In the genomic region with DNA sequence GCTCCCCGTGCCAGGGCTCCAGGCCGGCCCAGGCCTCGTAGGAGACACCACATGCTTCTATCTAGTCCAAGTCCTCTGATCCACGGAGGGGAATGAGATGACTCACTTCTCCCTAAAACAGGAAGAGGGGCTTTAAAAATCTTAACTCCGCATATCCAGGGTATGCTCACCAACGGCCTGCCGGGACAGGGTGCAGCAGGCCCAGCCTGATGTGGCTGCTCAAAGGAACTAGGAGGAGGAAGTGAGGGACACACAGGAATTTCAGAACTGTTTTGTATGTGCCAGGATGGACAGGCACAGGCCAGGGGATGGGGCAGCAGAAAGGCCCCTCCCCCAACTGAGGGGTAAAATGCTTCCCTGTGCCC, we compare ENCODE assay signal across 26 cellular contexts. TPM values are rescaled to one million over a fixed set of nuclear protein-coding genes. Genes with fewer than 3 reads are reported as not detected.
DNase-seq lines count a peak whose midpoint lies in the region; ATAC-seq and TF ChIP-seq lines count a peak whose summit lies in the region.
"Had no signal": no experiment of that assay in that cellular context is flagged by ENCODE, and none has a peak within 500 bp of the region (broad histone marks: within the 10 kb centered on the region; RNA-seq: fewer than 3 reads in every experiment).

No MANE protein-coding gene starts in this region.

- H3K9me2 ChIP-seq in GM23338 (ENCODE audit: insufficient read depth) = no peaks in the 10 kb centered on the region

- H3K27ac Mint-ChIP-seq in GM23338 (peak overlapping the region; percentile 80; the same call in 1 of the 2 replicates), WTC11 (0 out of 2 replicates have a peak overlapping the region, but pooled peaks have one; percentile 52)
- H3K27ac Mint-ChIP-seq in activated naive CD8-positive, alpha-beta T cell treated with anti-CD3 and anti-CD28 coated beads for 36 hours = no peak overlapping the region
- H3K27ac Mint-ChIP-seq: CD4-positive, alpha-beta T cell; HFFc6 had no signal

- intact Hi-C loops in posterior vena cava (cut with DNase I) = no loop called here

- no peaks in the 10 kb centered on the region for H3F3A ChIP-seq in GM23338 (replicated peaks; ENCODE audit: low read depth)

- no CpG with 5 or more reads among the region's 7 CpGs for WGBS in mesendoderm (ENCODE audit: extremely low coverage, insufficient coverage, low lambda C conversion rate)

- H3K36me3 Mint-ChIP-seq in GM23338 (ENCODE audit: low read depth) = peaks cover 5% of the 10 kb centered on the region; the same call in 1 of the 3 replicates
- no peaks in the 10 kb centered on the region; the same call in 1 of the 2 replicates for H3K36me3 Mint-ChIP-seq in WTC11
- H3K36me3 Mint-ChIP-seq in activated naive CD8-positive, alpha-beta T cell treated with anti-CD3 and anti-CD28 coated beads for 36 hours = no peaks in the 10 kb centered on the region

- H3K4me3 ChIP-seq in GM23338 (no peak overlapping the region), mesendoderm (ENCODE audit: low read length) (no peak overlapping the region)
- H3K4me3 ChIP-seq: A549; BLaER1 treated with 17β-estradiol and CSF1 and Interleukin-3, amounts not matched to agents 10 nM and 100 nM; MG63 had no signal

- H3K27me3 Mint-ChIP-seq in GM23338 (ENCODE audit: insufficient read depth, low read depth, poor library complexity) (peaks cover 2% of the 10 kb centered on the region), WTC11 (ENCODE audit: low read depth) (no peaks in the 10 kb centered on the region)
- H3K27me3 Mint-ChIP-seq in activated naive CD8-positive, alpha-beta T cell treated with anti-CD3 and anti-CD28 coated beads for 36 hours = no peaks in the 10 kb centered on the region
- H3K27me3 Mint-ChIP-seq: CD4-positive, alpha-beta T cell had no signal

- no peaks in the 10 kb centered on the region for H3K79me1 ChIP-seq in mesendoderm (ENCODE audit: low read length)

- H3K27ac ChIP-seq in GM23338 (ENCODE audit: low read depth) (no peak overlapping the region), mesendoderm (ENCODE audit: low read depth, low read length) (no peak overlapping the region)
- H3K27ac ChIP-seq: A549; BLaER1 treated with 17β-estradiol and CSF1 and Interleukin-3, amounts not matched to agents 10 nM and 100 nM; RWPE1 had no signal

- H3K9me3 Mint-ChIP-seq in GM23338 (no peaks in the 10 kb centered on the region), WTC11 (no peaks in the 10 kb centered on the region)
- H3K9me3 Mint-ChIP-seq in activated naive CD8-positive, alpha-beta T cell treated with anti-CD3 and anti-CD28 coated beads for 36 hours = no peaks in the 10 kb centered on the region
- H3K9me3 Mint-ChIP-seq: CD4-positive, alpha-beta T cell; H9; HFFc6 had no signal

- POLR2A ChIA-PET in WTC11 (lab: Charles Lee) = no interaction called here

- CTCF ChIA-PET in WTC11 (lab: Charles Lee) = interaction anchor here (1.0 kb wide), 1 partner anchor 21 kb away, joined by 3 read pairs; no protein-coding TSS in a partner anchor

- H3K4me1 Mint-ChIP-seq in GM23338 = peaks cover 11% of the 10 kb centered on the region
- H3K4me1 Mint-ChIP-seq in WTC11 = peaks cover 9% of the 10 kb centered on the region
- no peaks in the 10 kb centered on the region for H3K4me1 Mint-ChIP-seq in activated naive CD8-positive, alpha-beta T cell treated with anti-CD3 and anti-CD28 coated beads for 36 hours

- no peak overlapping the region for H3K4ac ChIP-seq in mesendoderm (ENCODE audit: low read depth, low read length)

- no peak; the same call in 1 of the 3 replicates for ATAC-seq in GM23338
- peak; percentile 19; the same call in 1 of the 2 replicates for ATAC-seq in WTC11

- no peak overlapping the region for H2BK120ac ChIP-seq in mesendoderm (ENCODE audit: low read depth, low read length)

- H3K27me3 ChIP-seq in GM23338 (ENCODE audit: insufficient read depth) (no peaks in the 10 kb centered on the region), mesendoderm (ENCODE audit: insufficient read depth, low read length, poor library complexity) (no peaks in the 10 kb centered on the region)
- H3K27me3 ChIP-seq: BLaER1 treated with 17β-estradiol and CSF1 and Interleukin-3, amounts not matched to agents 10 nM and 100 nM; MG63 had no signal

- H4K20me1 ChIP-seq in GM23338 (replicated peaks; ENCODE audit: insufficient read depth) = no peaks in the 10 kb centered on the region; the same call in 1 of the 2 replicates

- no peaks in the 10 kb centered on the region; the same call in 1 of the 2 replicates for H3K36me3 ChIP-seq in GM23338 (ENCODE audit: insufficient read depth)
- H3K36me3 ChIP-seq in mesendoderm (ENCODE audit: control insufficient read depth, insufficient read depth, low read length) = no peaks in the 10 kb centered on the region
- H3K36me3 ChIP-seq: BLaER1 treated with 17β-estradiol and CSF1 and Interleukin-3, amounts not matched to agents 10 nM and 100 nM; MG63 had no signal

- H3K4me1 ChIP-seq in GM23338 (ENCODE audit: insufficient read depth) = no peaks in the 10 kb centered on the region
- H3K4me1 ChIP-seq in mesendoderm (ENCODE audit: control insufficient read depth, low read depth, low read length) = no peaks in the 10 kb centered on the region
- H3K4me1 ChIP-seq: A549 had no signal

- H2BK5ac ChIP-seq in mesendoderm (ENCODE audit: low read length) = no peak overlapping the region

- H3K79me2 ChIP-seq in GM23338 (replicated peaks; ENCODE audit: insufficient read depth) = no peaks in the 10 kb centered on the region
- H3K79me2 ChIP-seq in mesendoderm (ENCODE audit: control insufficient read depth, insufficient read depth, low read length) = no peaks in the 10 kb centered on the region

- no peak overlapping the region for H2AK5ac ChIP-seq in mesendoderm (ENCODE audit: low read length)

- H3K9ac ChIP-seq in mesendoderm (ENCODE audit: low read length) = no peak overlapping the region
- H3K9ac ChIP-seq: BLaER1 treated with 17β-estradiol and CSF1 and Interleukin-3, amounts not matched to agents 10 nM and 100 nM had no signal

- no peak overlapping the region for H2BK15ac ChIP-seq in mesendoderm (replicated peaks; ENCODE audit: low read depth)

- H3K4me2 ChIP-seq in GM23338 (no peak overlapping the region), mesendoderm (ENCODE audit: low read length) (no peak overlapping the region)
- H3K4me2 ChIP-seq: A549; BLaER1 treated with 17β-estradiol and CSF1 and Interleukin-3, amounts not matched to agents 10 nM and 100 nM had no signal

- no peak for DNase-seq in GM23338 (ENCODE audit: low spot score)
- DNase-seq in WTC11 (ENCODE audit: low spot score) = no peak
- DNase-seq in mesendoderm = peak; percentile 59
- peak; percentile 58 for DNase-seq in posterior vena cava (ENCODE audit: low spot score)
- DNase-seq in NCI-H446 treated with DMSO at 0.1 percent for 48 hours (lab: John Stamatoyannopoulos, UW) = no peak
- DNase-seq in NCI-H446 (lab: John Stamatoyannopoulos, UW) = no peak
- DNase-seq in activated naive CD8-positive, alpha-beta T cell treated with anti-CD3 and anti-CD28 coated beads for 36 hours = no peak
- DNase-seq: AML-193; CD4-positive, alpha-beta T cell; HFFc6; IMR-90; KG1; MG63; NCI-H1105 treated with DMSO at 0.1 percent for 48 hours; NCI-H146; NCI-H1930; NCI-H2107; NCI-H526; NCI-H82; NK-92 treated with Interleukin-12 subunit alpha and Interleukin-12 subunit beta, amount 100 ng/mL, for 24 hours; SHP77 had no signal

- no peak overlapping the region for H4K5ac ChIP-seq in mesendoderm (ENCODE audit: low read length)

- peak overlapping the region; percentile 62 for H3K56ac ChIP-seq in mesendoderm (ENCODE audit: low read length)

- no peak overlapping the region for H3K18ac ChIP-seq in mesendoderm (ENCODE audit: low read length)

- H4K8ac ChIP-seq in mesendoderm (ENCODE audit: low read depth, low read length) = no peak overlapping the region

- TF ChIP-seq CTCF in GM23338 (conservative IDR thresholded peaks at IDR 0.05; ENCODE audit: low read depth in 2 of 2) (no peak), WTC11 (IDR thresholded peaks at IDR 0.05) (no peak)

- no peak overlapping the region for H2AFZ ChIP-seq in GM23338

- no peak overlapping the region for H3K23ac ChIP-seq in mesendoderm (ENCODE audit: low read length)

- H3K4me3 Mint-ChIP-seq in GM23338 (no peak overlapping the region), WTC11 (no peak overlapping the region)
- no peak overlapping the region for H3K4me3 Mint-ChIP-seq in activated naive CD8-positive, alpha-beta T cell treated with anti-CD3 and anti-CD28 coated beads for 36 hours
- H3K4me3 Mint-ChIP-seq: CD4-positive, alpha-beta T cell; HFFc6 had no signal

TF ChIP-seq in GM23338, 12 proteins besides CTCF, POLR2A, EP300 and RAD21 (continues in another document):
- no peak for TF ChIP-seq JUNB (IDR thresholded peaks at IDR 0.05; ENCODE audit: unreplicated experiment)

TF ChIP-seq in WTC11, 78 proteins besides CTCF, POLR2A, EP300 and RAD21 (continues in another document):
- TF ChIP-seq MXD4 (CRISPR knock-in tag; IDR thresholded peaks at IDR 0.05; ENCODE audit: borderline replicate concordance) (no peak), ZNF416 (CRISPR knock-in tag; IDR thresholded peaks at IDR 0.05) (no peak), FOXK1 (CRISPR knock-in tag; IDR thresholded peaks at IDR 0.05) (no peak), ZNF671 (CRISPR knock-in tag; IDR thresholded peaks at IDR 0.05) (no peak)

RNA-seq across cellular contexts. Expression of a gene that starts 22.3 kb away (rescaled TPM):
- total RNA-seq in GM23338 (2014; rRNA removed; shearing (Covaris generic)) = 6.6 and 31.4 TPM in 2 replicates
- 2.3 and 2.5 TPM in 2 replicates for polyA plus RNA-seq in GM23338 (2016; fragmentation: Nextera tagmentation; extraction: Ambion mirVana)
- 9.5 to 11.7 TPM (median 10.6 TPM) in 3 replicates for total RNA-seq in WTC11 (2021)
- polyA plus RNA-seq in mesendoderm (2013, experiment 1 of 2) = 2.1 TPM
- 2.1 TPM for polyA plus RNA-seq in mesendoderm (2013, experiment 2 of 2)
- total RNA-seq in posterior vena cava = 1 to 10 TPM; 2.0 to 3.7 TPM
- total RNA-seq in activated naive CD8-positive, alpha-beta T cell treated with anti-CD3 and anti-CD28 coated beads for 36 hours = under 1 TPM; 0.08 to 0.10 TPM
- total RNA-seq: HFFc6 had no signal

RNA-seq across cellular contexts. Expression of a gene that starts 22.4 kb away (rescaled TPM):
- 5.7 and 8.3 TPM in 2 replicates for total RNA-seq in GM23338 (2014; rRNA removed; shearing (Covaris generic))
- 6.4 and 6.9 TPM in 2 replicates for polyA plus RNA-seq in GM23338 (2016; fragmentation: Nextera tagmentation; extraction: Ambion mirVana)
- total RNA-seq in WTC11 (2021) (5.3 to 6.4 TPM (median 5.6 TPM) in 3 replicates), posterior vena cava (under 1 TPM; 0.33 to 0.46 TPM)
- polyA plus RNA-seq in mesendoderm (2013, experiment 1 of 2) = 2.6 TPM
- 2.5 TPM for polyA plus RNA-seq in mesendoderm (2013, experiment 2 of 2)
- total RNA-seq in activated naive CD8-positive, alpha-beta T cell treated with anti-CD3 and anti-CD28 coated beads for 36 hours = not detected
- total RNA-seq: HFFc6, SK-MEL-5 had no signal
- polyA plus RNA-seq: IMR-90 had no signal

RNA-seq across cellular contexts. Expression of a gene that starts 58.0 kb away (rescaled TPM):
- total RNA-seq in GM23338 (2014; rRNA removed; shearing (Covaris generic)) = 23.0 and 25.7 TPM in 2 replicates
- 16.2 and 19.8 TPM in 2 replicates for polyA plus RNA-seq in GM23338 (2016; fragmentation: Nextera tagmentation; extraction: Ambion mirVana)
- total RNA-seq in WTC11 (2021) = 23.3 to 29.9 TPM (median 26.3 TPM) in 3 replicates
- polyA plus RNA-seq in mesendoderm (2013, experiment 1 of 2) = 11.6 TPM
- 11.4 TPM for polyA plus RNA-seq in mesendoderm (2013, experiment 2 of 2)
- 10 to 100 TPM; 20.9 to 22.0 TPM for total RNA-seq in posterior vena cava
- total RNA-seq in activated naive CD8-positive, alpha-beta T cell treated with anti-CD3 and anti-CD28 coated beads for 36 hours = 10 to 100 TPM; 29.8 to 29.9 TPM

Comparison
In these comparisons a context has a peak if more than half of its experiments do, and no peak if none do; other contexts are left out.
1. DNase-seq: peak in mesendoderm (single experiment) and posterior vena cava (single experiment); none in GM23338 (single experiment), WTC11 (single experiment), NCI-H446 treated with DMSO at 0.1 percent for 48 hours (single experiment), NCI-H446 (0 of 2) and activated naive CD8-positive, alpha-beta T cell treated with anti-CD3 and anti-CD28 coated beads for 36 hours (single experiment).